15 cellular contexts compared by ENCODE assay signal in the genomic region with DNA sequence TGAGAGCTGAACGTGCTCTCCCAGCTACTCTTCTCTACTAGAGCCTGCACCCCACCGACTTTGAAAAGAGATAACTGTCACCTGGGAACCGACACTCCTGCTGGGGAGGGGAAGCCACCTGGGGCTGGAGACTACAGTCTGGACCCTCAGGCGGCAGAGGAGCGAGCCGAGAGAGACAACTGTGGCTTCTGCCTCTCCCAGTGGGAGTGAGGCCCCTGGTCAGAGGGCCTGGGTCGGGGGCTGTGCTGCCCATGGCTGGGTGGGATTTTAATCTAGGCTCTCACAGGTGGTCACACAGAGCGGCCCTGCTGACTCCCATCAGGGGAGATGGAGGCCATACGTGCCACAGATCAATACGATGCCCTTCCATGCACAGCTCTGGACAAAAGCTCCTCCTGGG.
"Had no signal": no experiment of that assay in that cellular context is flagged by ENCODE, and none has a peak within 500 bp of the region (broad histone marks: within the 10 kb centered on the region; RNA-seq: fewer than 3 reads in every experiment).

No MANE protein-coding gene starts in this region.

- H3K27me3 ChIP-seq: colonic mucosa, testis, upper lobe of left lung had no signal

- H3K36me3 ChIP-seq: colonic mucosa, gastrocnemius medialis, upper lobe of left lung had no signal

- H3K27ac ChIP-seq: colonic mucosa, gastrocnemius medialis, psoas muscle, testis, upper lobe of left lung had no signal

- H3K9me3 ChIP-seq: colonic mucosa, gastrocnemius medialis, psoas muscle, SK-N-SH, testis, upper lobe of left lung had no signal

- H3K4me1 ChIP-seq: colonic mucosa, gastrocnemius medialis, psoas muscle, testis, upper lobe of left lung had no signal

- DNase-seq: activated CD4-positive, alpha-beta T cell treated with anti-CD3 and anti-CD28 coated beads, Interleukin-2, amount 50 U/mL, for 1 hour; activated naive CD4-positive, alpha-beta T cell; anterior cingulate cortex; central memory CD4-positive, alpha-beta T cell; colonic mucosa; gastrocnemius medialis; kidney; left ventricle myocardium superior; psoas muscle; right cardiac atrium; SK-N-SH; stimulated activated CD4-positive, alpha-beta T cell treated with anti-CD3 and anti-CD28 coated beads, Interleukin-4, amount 100 ng/mL, for 24 hours; testis had no signal

- H3K4me3 ChIP-seq: colonic mucosa, gastrocnemius medialis, psoas muscle, smooth muscle cell, testis, upper lobe of left lung had no signal
